Comparison of ENCODE assay signal across 8 cellular contexts in genomic region chr3:128794788-128795649, GRCh38.
DNase-seq lines count a peak whose midpoint lies in the region; ATAC-seq and TF ChIP-seq lines count a peak whose summit lies in the region.

No MANE protein-coding gene starts in this region.

- TF ChIP-seq CTCF in 22Rv1 (IDR thresholded peaks at IDR 0.05) (peak; percentile 83), GM12874 (IDR thresholded peaks at IDR 0.05; ENCODE audit: insufficient read depth, low read depth, low read length) (peak; percentile 73), VCaP (conservative IDR thresholded peaks at IDR 0.05) (peak; percentile 82), cardiac fibroblast (IDR thresholded peaks at IDR 0.05; ENCODE audit: low read depth, low read length) (peak; percentile 67)

- H3K27ac ChIP-seq in 22Rv1 (peak overlapping the region; percentile 21; the same call in 1 of the 2 replicates), VCaP (no peak overlapping the region)

- peak; percentile 81 for ATAC-seq in HG02885 (IDR thresholded peaks at IDR 0.05; ENCODE audit: poor library complexity, unreplicated experiment)

- H3K4me3 ChIP-seq in cardiac fibroblast (replicated peaks in 1 of 2; ENCODE audit: low read depth in 2 of 2, low read length in 2 of 2): no peak overlapping the region

- DNase-seq in NCI-H2107 treated with DMSO at 0.1 percent for 48 hours (lab: John Stamatoyannopoulos, UW; ENCODE audit: unreplicated experiment) (peak; percentile 49), cardiac fibroblast (ENCODE audit: low read depth in 2 of 2) (peak; percentile 72 to 74), kidney glomerular epithelial cell (lab: John Stamatoyannopoulos, UW) (peak; percentile 38)
- peak; percentile 68 for DNase-seq in stimulated activated CD4-positive, alpha-beta T cell treated with anti-CD3 and anti-CD28 coated beads, Interleukin-4, amount 100 ng/mL, for 24 hours
